In the genomic region with DNA sequence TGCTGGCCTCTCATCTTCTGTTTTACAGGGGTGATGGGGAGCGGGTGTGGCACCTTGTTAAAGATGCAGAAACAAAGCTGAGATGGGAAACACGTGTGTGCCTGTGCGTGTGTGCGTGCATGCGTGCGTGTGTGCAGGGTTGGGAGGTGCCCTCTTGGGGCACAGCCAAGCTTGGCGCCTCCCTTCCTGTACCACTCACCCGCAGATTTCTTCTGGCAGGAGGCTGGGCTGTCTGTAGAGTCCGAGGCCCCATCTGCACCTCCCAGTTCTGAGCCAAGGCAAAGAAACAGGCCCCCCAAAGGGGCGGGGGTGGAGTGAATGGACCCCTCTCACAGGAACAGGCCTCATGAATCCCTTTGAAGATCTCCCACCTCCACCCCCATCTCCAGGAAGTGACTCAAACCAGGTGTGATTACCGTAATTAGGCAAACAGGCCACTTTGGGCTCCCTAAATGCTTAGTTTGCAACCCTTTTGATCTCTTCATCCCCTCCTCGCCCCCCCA, we compare ENCODE assay signal across 8 cellular contexts. TPM values are rescaled to one million over a fixed set of nuclear protein-coding genes. Genes with fewer than 3 reads are reported as not detected.
A peak's percentile ranks its signal among the peaks of the same experiment; 100 is the strongest.
DNase-seq lines count a peak whose midpoint lies in the region; ATAC-seq and TF ChIP-seq lines count a peak whose summit lies in the region.

No MANE protein-coding gene starts in this region.

- no peaks in the 10 kb centered on the region for H4K20me1 ChIP-seq in OCI-LY3 (ENCODE audit: insufficient read depth, low read length)

- peak; percentile 86 for ATAC-seq in CD8-positive, alpha-beta T cell
- ATAC-seq in upper lobe of left lung (ENCODE audit: low FRiP score in 2 of 2) = peak in 1 of 2 donors; percentile 3

- TF ChIP-seq POLR2A in upper lobe of left lung (IDR thresholded peaks at IDR 0.05) = no peak

- H3K9ac ChIP-seq in OCI-LY3 (ENCODE audit: low read length) (no peak overlapping the region), mesendoderm (ENCODE audit: low read length) (peak overlapping the region; percentile 26)

- peak overlapping the region; percentile 83 for H2BK5ac ChIP-seq in mesendoderm (ENCODE audit: low read length)

- H3K79me2 ChIP-seq in OCI-LY3 (ENCODE audit: low read length) (no peaks in the 10 kb centered on the region), mesendoderm (ENCODE audit: control insufficient read depth, insufficient read depth, low read length) (no peaks in the 10 kb centered on the region)

- H3K27ac ChIP-seq in CD8-positive, alpha-beta T cell (ENCODE audit: low read depth, low read length) = peak overlapping the region; percentile 65
- no peak overlapping the region for H3K27ac ChIP-seq in OCI-LY3 (ENCODE audit: low read length)
- no peak overlapping the region for H3K27ac ChIP-seq in mesendoderm (ENCODE audit: low read depth, low read length)
- peak overlapping the region in 3 of 4 donors; percentile 1 to 65 (median 48) for H3K27ac ChIP-seq in upper lobe of left lung

- peaks cover 37% of the 10 kb centered on the region for H3K4me1 ChIP-seq in CD8-positive, alpha-beta T cell (ENCODE audit: insufficient read depth, low read length)
- H3K4me1 ChIP-seq in OCI-LY3 (ENCODE audit: low read length) (peaks cover 23% of the 10 kb centered on the region), mesendoderm (ENCODE audit: control insufficient read depth, low read depth, low read length) (peaks cover 28% of the 10 kb centered on the region), upper lobe of left lung (peaks cover 17 to 41% (median 27%) of the 10 kb centered on the region in 4 donors)

- H3K36me3 Mint-ChIP-seq in CD8-positive, alpha-beta T cell = no peaks in the 10 kb centered on the region

- H3K27me3 ChIP-seq in CD8-positive, alpha-beta T cell (ENCODE audit: insufficient read depth, low read length) = no peaks in the 10 kb centered on the region
- peaks cover 6% of the 10 kb centered on the region for H3K27me3 ChIP-seq in OCI-LY3 (ENCODE audit: low read depth, low read length)
- no peaks in the 10 kb centered on the region for H3K27me3 ChIP-seq in mesendoderm (ENCODE audit: insufficient read depth, low read length, poor library complexity)
- H3K27me3 ChIP-seq in upper lobe of left lung = no peaks in the 10 kb centered on the region

- H3K9me3 ChIP-seq in CD8-positive, alpha-beta T cell (ENCODE audit: low read length) = no peaks in the 10 kb centered on the region
- no peaks in the 10 kb centered on the region for H3K9me3 ChIP-seq in OCI-LY3 (ENCODE audit: insufficient read depth, low read length)
- no peaks in the 10 kb centered on the region for H3K9me3 ChIP-seq in upper lobe of left lung

- H3K4me1 Mint-ChIP-seq in CD8-positive, alpha-beta T cell (ENCODE audit: low read depth) = peaks cover 54% of the 10 kb centered on the region

- H3K9me3 Mint-ChIP-seq in CD8-positive, alpha-beta T cell = no peaks in the 10 kb centered on the region

- H2AFZ ChIP-seq in OCI-LY3 (ENCODE audit: low read depth, low read length) = peak overlapping the region; percentile 91

- no peak overlapping the region for H2BK15ac ChIP-seq in mesendoderm (replicated peaks; ENCODE audit: low read depth)

- peak in 2 of 4 donors; percentile 85 to 95 for TF ChIP-seq EP300 in upper lobe of left lung (IDR thresholded peaks at IDR 0.05)

- TF ChIP-seq CTCF in CD8-positive, alpha-beta T cell (IDR thresholded peaks at IDR 0.05) = no peak
- no peak for TF ChIP-seq CTCF in OCI-LY3 (IDR thresholded peaks at IDR 0.05; ENCODE audit: low read depth, low read length)
- TF ChIP-seq CTCF in upper lobe of left lung (IDR thresholded peaks at IDR 0.05) = no peak

- WGBS in mesendoderm (ENCODE audit: extremely low coverage, insufficient coverage, low lambda C conversion rate) = no CpG with 5 or more reads among the region's 12 CpGs
- WGBS in upper lobe of left lung, 2 donors = 17 to 24% methylated on average over 11 to 12 of the region's 12 CpGs

- H3K4me3 Mint-ChIP-seq in CD8-positive, alpha-beta T cell = peak overlapping the region; percentile 50

- H4K8ac ChIP-seq in mesendoderm (ENCODE audit: low read depth, low read length) = no peak overlapping the region

- peak overlapping the region; percentile 98 for H3K27ac Mint-ChIP-seq in CD8-positive, alpha-beta T cell

- H4K5ac ChIP-seq in mesendoderm (ENCODE audit: low read length) = no peak overlapping the region

- no peak overlapping the region for H3K23ac ChIP-seq in mesendoderm (ENCODE audit: low read length)

- POLR2A ChIA-PET in CD8-positive, alpha-beta T cell (lab: Charles Lee) = interaction anchor here (0.7 to 2.1 kb wide), 7 partner anchors 9 to 158 kb away, joined by 3 to 14 read pairs (median 8); no protein-coding TSS in a partner anchor

- peak overlapping the region; percentile 49 for H3K4ac ChIP-seq in mesendoderm (ENCODE audit: low read depth, low read length)

- peak overlapping the region; percentile 57 for H3K18ac ChIP-seq in mesendoderm (ENCODE audit: low read length)

- peak overlapping the region; percentile 3 for H3K4me3 ChIP-seq in CD8-positive, alpha-beta T cell (ENCODE audit: low read depth, low read length)
- H3K4me3 ChIP-seq in OCI-LY3 (ENCODE audit: low read length) (no peak overlapping the region), mesendoderm (ENCODE audit: low read length) (no peak overlapping the region), upper lobe of left lung (no peak overlapping the region)

- peak; percentile 65 to 97 (median 77) for DNase-seq in CD8-positive, alpha-beta T cell
- peak; percentile 87 for DNase-seq in activated effector memory CD4-positive, alpha-beta T cell treated with Interleukin-2 at 50 U/mL for 16 hours
- DNase-seq in mesendoderm (peak; percentile 90), upper lobe of left lung (peak in 1 of 2 donors; percentile 56), NCI-H446 treated with DMSO at 0.1 percent for 48 hours (lab: John Stamatoyannopoulos, UW) (no peak), cerebellar cortex (ENCODE audit: low spot score) (no peak), NCI-H1092 treated with DMSO at 0.1 percent for 48 hours (lab: John Stamatoyannopoulos, UW) (no peak)

- peak overlapping the region; percentile 54 for H3K4me2 ChIP-seq in OCI-LY3 (ENCODE audit: low read length)
- no peak overlapping the region for H3K4me2 ChIP-seq in mesendoderm (ENCODE audit: low read length)

- no peaks in the 10 kb centered on the region for H3K36me3 ChIP-seq in CD8-positive, alpha-beta T cell (ENCODE audit: insufficient read depth, low read length)
- H3K36me3 ChIP-seq in OCI-LY3 (replicated peaks; ENCODE audit: low read depth, low read length) (no peaks in the 10 kb centered on the region), mesendoderm (ENCODE audit: control insufficient read depth, insufficient read depth, low read length) (no peaks in the 10 kb centered on the region), upper lobe of left lung (no peaks in the 10 kb centered on the region)

- CTCF ChIA-PET in CD8-positive, alpha-beta T cell (lab: Charles Lee) = interaction anchor here (0.7 to 3.7 kb wide), 7 partner anchors 17 to 80 kb away, joined by 3 to 27 read pairs (median 4); no protein-coding TSS in a partner anchor

- peak overlapping the region; percentile 14 for H2BK120ac ChIP-seq in mesendoderm (ENCODE audit: low read depth, low read length)

- peak overlapping the region; percentile 63 for H3K56ac ChIP-seq in mesendoderm (ENCODE audit: low read length)

- no peaks in the 10 kb centered on the region for H3K27me3 Mint-ChIP-seq in CD8-positive, alpha-beta T cell (ENCODE audit: low read depth)

- H2AK5ac ChIP-seq in mesendoderm (ENCODE audit: low read length) = peak overlapping the region; percentile 94

- intact Hi-C loops in CD8-positive, alpha-beta T cell (cut with DNase I, micrococcal nuclease) = loop anchor here (1.0 to 5.0 kb wide), 8 partner anchors 35 to 158 kb away; no protein-coding TSS in a partner anchor

- no peaks in the 10 kb centered on the region for H3K79me1 ChIP-seq in mesendoderm (ENCODE audit: low read length)

RNA-seq across cellular contexts. Expression of a gene that starts 20.9 kb away (rescaled TPM):
- 1 to 10 TPM; 1.9 to 2.9 TPM for total RNA-seq in CD8-positive, alpha-beta T cell
- 5.7 TPM for polyA plus RNA-seq in mesendoderm (2013, experiment 1 of 2)
- polyA plus RNA-seq in mesendoderm (2013, experiment 2 of 2) = 4.9 TPM
- 1 to 10 TPM in 4 of 6 donors, under 1 TPM in 1, not detected in 1; 0.54 to 5.1 (median 1.1) TPM for total RNA-seq in upper lobe of left lung

RNA-seq across cellular contexts. Expression of a gene that starts 37.3 kb away (rescaled TPM):
- 1 to 10 TPM; 5.1 to 5.2 TPM for total RNA-seq in CD8-positive, alpha-beta T cell
- polyA plus RNA-seq in mesendoderm (2013, experiment 1 of 2) = 39.6 TPM
- 39.0 TPM for polyA plus RNA-seq in mesendoderm (2013, experiment 2 of 2)
- 100 to 1,000 TPM in 4 of 6 donors, 10 to 100 TPM in 2; 80.7 to 524 (median 169) TPM for total RNA-seq in upper lobe of left lung

Comparison
In these comparisons a context has a peak if more than half of its experiments do, and no peak if none do; other contexts are left out.
1. DNase-seq: peak in CD8-positive, alpha-beta T cell (7 of 7), activated effector memory CD4-positive, alpha-beta T cell treated with Interleukin-2 at 50 U/mL for 16 hours (single experiment) and mesendoderm (single experiment); none in NCI-H446 treated with DMSO at 0.1 percent for 48 hours (single experiment), cerebellar cortex (single experiment) and NCI-H1092 treated with DMSO at 0.1 percent for 48 hours (single experiment).
2. H3K27ac ChIP-seq: peak in CD8-positive, alpha-beta T cell (single experiment) and upper lobe of left lung (3 of 4); none in OCI-LY3 (single experiment) and mesendoderm (single experiment).
3. RNA of a gene that starts 37.3 kb away (total RNA-seq): 80.7 to 524 TPM in upper lobe of left lung; 5.1 to 5.2 TPM in CD8-positive, alpha-beta T cell; every median in the first group is over 10 times any median in the second.